In genomic region chr10:103918053-103918846, GRCh38 we compare ENCODE assay signal across 8 cellular contexts. TPM values are rescaled to one million over a fixed set of nuclear protein-coding genes. Genes with fewer than 3 reads are reported as not detected.
A peak's percentile ranks its signal among the peaks of the same experiment; 100 is the strongest.
DNase-seq lines count a peak whose midpoint lies in the region; ATAC-seq lines count a peak whose summit lies in the region.

Gene STN1, minus strand, starts transcription at chr10:103918184. Its CDS starts 590 bp downstream, at chr10:103917594.

- H3K27me3 ChIP-seq in CD8-positive, alpha-beta memory T cell (ENCODE audit: insufficient read depth, low read length, poor library complexity, severe bottlenecking) = no peaks in the 10 kb centered on the region

- H3K9me3 ChIP-seq in CD8-positive, alpha-beta memory T cell (ENCODE audit: low read length) = peaks cover 7% of the 10 kb centered on the region

- peak; percentile 91 for ATAC-seq in GM19467 (IDR thresholded peaks at IDR 0.05; ENCODE audit: unreplicated experiment)

- H3K9me3 Mint-ChIP-seq in CD8-positive, alpha-beta memory T cell = peaks cover 0 to 9% (median 7%) of the 10 kb centered on the region in 5 donors

- peaks cover 36 to 51% (median 40%) of the 10 kb centered on the region in 3 donors for H3K4me1 Mint-ChIP-seq in CD8-positive, alpha-beta memory T cell

- POLR2A ChIA-PET in CD8-positive, alpha-beta memory T cell (lab: Charles Lee) = interaction anchor here (0.8 to 1.5 kb wide), 5 partner anchors 9 to 203 kb away, joined by 3 to 5 read pairs (median 3); partner anchors contain the start of gene SFR1

- H3K27ac Mint-ChIP-seq in CD8-positive, alpha-beta memory T cell = peak within 1 kb of the TSS; percentile 96 to 98 (median 97)

- no peaks in the 10 kb centered on the region for H3K36me3 ChIP-seq in CD8-positive, alpha-beta memory T cell (ENCODE audit: insufficient read depth, low read length)

- H3K27ac ChIP-seq in CD8-positive, alpha-beta memory T cell (ENCODE audit: low read depth, low read length) = peak within 1 kb of the TSS; percentile 83

- peak within 1 kb of the TSS; percentile 93 to 99 (median 96) for H3K4me3 Mint-ChIP-seq in CD8-positive, alpha-beta memory T cell

- H3K4me1 ChIP-seq in CD8-positive, alpha-beta memory T cell (ENCODE audit: insufficient read depth, low read length) = peaks cover 44% of the 10 kb centered on the region

- H3K27me3 Mint-ChIP-seq in CD8-positive, alpha-beta memory T cell = no peaks in the 10 kb centered on the region

- peaks cover 0 to 25% (median 9%) of the 10 kb centered on the region in 3 donors for H3K36me3 Mint-ChIP-seq in CD8-positive, alpha-beta memory T cell

- peak within 1 kb of the TSS; percentile 98 for H3K4me3 ChIP-seq in CD8-positive, alpha-beta memory T cell (ENCODE audit: low read length)

- peak; percentile 93 to 97 (median 94) for DNase-seq in CD8-positive, alpha-beta memory T cell
- DNase-seq in HS-27A (ENCODE audit: low read depth) (peak; percentile 56), NK-92 (lab: John Stamatoyannopoulos, UW; ENCODE audit: unreplicated experiment) (peak; percentile 46), medulla oblongata (ENCODE audit: extremely low spot score) (peak; percentile 97)
- peak; percentile 97 for DNase-seq in activated CD8-positive, alpha-beta memory T cell treated with anti-CD3 and anti-CD28 coated beads for 24 hours
- DNase-seq in effector CD8-positive, alpha-beta T cell (lab: John Stamatoyannopoulos, UW) = peak; percentile 90
- DNase-seq in stimulated activated CD8-positive, alpha-beta memory T cell treated with anti-CD3 and anti-CD28 coated beads, Interleukin-12 subunit alpha, Interleukin-12 subunit beta, amount 100 ng/mL, for 1 hour (ENCODE audit: low read depth) = peak; percentile 90

- CTCF ChIA-PET in CD8-positive, alpha-beta memory T cell (lab: Charles Lee) = interaction anchor here (1.5 to 2.4 kb wide), 2 partner anchors 30 to 203 kb away, joined by 3 to 8 read pairs; no protein-coding TSS in a partner anchor

RNA-seq across cellular contexts. Expression of gene STN1, which starts in this region (rescaled TPM):
- 10 to 100 TPM; 23.6 to 24.5 TPM for total RNA-seq in CD8-positive, alpha-beta memory T cell
- polyA plus RNA-seq in CD8-positive, alpha-beta memory T cell = 101 TPM

Comparison
In these comparisons a context has a peak if more than half of its experiments do, and no peak if none do; other contexts are left out.
1. Peak in every context shown above with its lines: DNase-seq, ATAC-seq, H3K4me3 ChIP-seq and H3K27ac ChIP-seq.
2. DNase-seq: peak in every context shown above with its lines; median percentile 97 in activated CD8-positive, alpha-beta memory T cell treated with anti-CD3 and anti-CD28 coated beads for 24 hours; 97 in medulla oblongata; 94 in CD8-positive, alpha-beta memory T cell; 90 in effector CD8-positive, alpha-beta T cell; 90 in stimulated activated CD8-positive, alpha-beta memory T cell treated with anti-CD3 and anti-CD28 coated beads, Interleukin-12 subunit alpha, Interleukin-12 subunit beta, amount 100 ng/mL, for 1 hour; 56 in HS-27A; 46 in NK-92.